9 cellular contexts compared by ENCODE assay signal in the genomic region with DNA sequence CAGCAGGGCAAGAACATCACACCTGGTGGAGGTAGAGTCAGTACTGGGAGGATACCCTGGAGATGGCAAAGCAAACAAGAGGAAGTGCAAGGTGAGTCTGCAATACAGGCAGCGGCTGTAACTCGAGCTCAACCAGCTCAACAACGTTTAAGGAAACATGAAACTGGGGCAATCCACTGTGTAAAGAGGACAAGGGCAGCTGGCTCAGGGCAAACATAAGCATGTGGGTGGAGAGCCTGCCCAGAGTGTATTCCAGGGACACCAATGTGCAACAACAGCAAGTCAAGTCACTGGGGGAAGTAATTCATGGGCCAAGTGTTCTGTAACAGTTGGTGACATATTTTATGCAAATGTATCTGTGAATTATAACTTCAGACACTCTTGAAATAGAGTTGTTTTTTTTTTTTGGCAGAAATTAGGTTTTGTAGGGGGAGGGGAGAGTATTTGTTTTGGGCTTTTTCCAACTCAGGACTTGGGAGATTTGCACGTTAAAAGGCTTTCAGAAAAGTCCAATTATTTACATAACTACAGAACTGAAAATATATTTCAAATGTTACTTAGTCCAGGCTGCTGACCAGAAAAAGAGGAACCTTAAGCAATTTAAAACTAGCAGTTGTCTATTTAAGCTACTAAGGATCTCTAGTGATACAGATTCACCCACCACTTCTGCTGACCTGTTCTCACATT. TPM values are rescaled to one million over a fixed set of nuclear protein-coding genes. Genes with fewer than 3 reads are reported as not detected.
DNase-seq lines count a peak whose midpoint lies in the region; ATAC-seq, FAIRE-seq and TF ChIP-seq lines count a peak whose summit lies in the region.
"Had no signal": no experiment of that assay in that cellular context is flagged by ENCODE, and none has a peak within 500 bp of the region (broad histone marks: within the 10 kb centered on the region; RNA-seq: fewer than 3 reads in every experiment).

No MANE protein-coding gene starts in this region.

- TF ChIP-seq CTCF in bronchial epithelial cell (IDR thresholded peaks at IDR 0.05; ENCODE audit: insufficient read depth, low read length, severe bottlenecking) (no peak), CD14-positive monocyte (IDR thresholded peaks at IDR 0.05) (no peak)

- no peaks in the 10 kb centered on the region for H3K27me3 Mint-ChIP-seq in CD14-positive monocyte (ENCODE audit: low read depth in 3 of 3)

- no peaks in the 10 kb centered on the region for H3K27me3 ChIP-seq in bronchial epithelial cell (ENCODE audit: control insufficient read depth, insufficient read depth, low read length)

- peaks cover 16% of the 10 kb centered on the region for H3K4me1 Mint-ChIP-seq in CD14-positive monocyte

- DNase-seq in HPDE6-E6E7 (ENCODE audit: extremely low spot score) (peak; percentile 15), NCI-H446 (lab: John Stamatoyannopoulos, UW) (peak; percentile 71 to 86), bronchial epithelial cell (ENCODE audit: low read depth) (peak; percentile 45), occipital lobe (lab: John Stamatoyannopoulos, UW) (peak; percentile 29), CD14-positive monocyte (ENCODE audit: low spot score) (no peak), left ventricle myocardium superior (no peak)
- no peak for DNase-seq in stimulated activated CD4-positive, alpha-beta T cell treated with anti-CD3 and anti-CD28 coated beads, Interleukin-4, amount 100 ng/mL, for 4 hours

- H3K36me3 ChIP-seq in bronchial epithelial cell (ENCODE audit: control insufficient read depth, insufficient read depth, low read length) = no peaks in the 10 kb centered on the region

- H3K36me3 Mint-ChIP-seq in CD14-positive monocyte = no peaks in the 10 kb centered on the region

- FAIRE-seq in bronchial epithelial cell (lab: Jason Lieb, UNC) = peak; percentile 62

- H3K9me3 Mint-ChIP-seq in CD14-positive monocyte = peaks cover 0 to 7% (median 0%) of the 10 kb centered on the region in 7 donors

- peak overlapping the region in 3 of 7 donors; percentile 7 to 21 (median 12) for H3K27ac Mint-ChIP-seq in CD14-positive monocyte

- intact Hi-C loops in CD14-positive monocyte (cut with micrococcal nuclease) (no loop called here), left ventricle myocardium superior (cut with micrococcal nuclease) (no loop called here)

- no peak overlapping the region for H3K4me3 ChIP-seq in bronchial epithelial cell (ENCODE audit: low read depth, low read length)

- ATAC-seq in HG03095 (IDR thresholded peaks at IDR 0.05; ENCODE audit: unreplicated experiment) (no peak), left ventricle myocardium superior (no peak)

- no peak overlapping the region for H3K4me3 Mint-ChIP-seq in CD14-positive monocyte

RNA-seq across cellular contexts. Expression of a gene that starts 18.7 kb away (rescaled TPM):
- total RNA-seq in bronchial epithelial cell (0.26 TPM in 1 of 2 replicates, not detected in the other), occipital lobe (1,535 TPM), left ventricle myocardium superior (6.4 TPM)
- polyA plus RNA-seq in CD14-positive monocyte = not detected
- total RNA-seq: SK-MEL-5 had no signal

Comparison
In these comparisons a context has a peak if more than half of its experiments do, and no peak if none do; other contexts are left out.
1. DNase-seq: peak in HPDE6-E6E7 (single experiment), NCI-H446 (2 of 2), bronchial epithelial cell (single experiment) and occipital lobe (single experiment); none in stimulated activated CD4-positive, alpha-beta T cell treated with anti-CD3 and anti-CD28 coated beads, Interleukin-4, amount 100 ng/mL, for 4 hours (0 of 2), CD14-positive monocyte (single experiment) and left ventricle myocardium superior (single experiment).
2. RNA of a gene that starts 18.7 kb away (total RNA-seq): 1,535 TPM in occipital lobe (single experiment); 6.4 TPM in left ventricle myocardium superior (single experiment) and 0.26 TPM in bronchial epithelial cell; every median in the first group is over 100 times any median in the second.